ENCODE assay signal across 8 cellular contexts in the genomic region with DNA sequence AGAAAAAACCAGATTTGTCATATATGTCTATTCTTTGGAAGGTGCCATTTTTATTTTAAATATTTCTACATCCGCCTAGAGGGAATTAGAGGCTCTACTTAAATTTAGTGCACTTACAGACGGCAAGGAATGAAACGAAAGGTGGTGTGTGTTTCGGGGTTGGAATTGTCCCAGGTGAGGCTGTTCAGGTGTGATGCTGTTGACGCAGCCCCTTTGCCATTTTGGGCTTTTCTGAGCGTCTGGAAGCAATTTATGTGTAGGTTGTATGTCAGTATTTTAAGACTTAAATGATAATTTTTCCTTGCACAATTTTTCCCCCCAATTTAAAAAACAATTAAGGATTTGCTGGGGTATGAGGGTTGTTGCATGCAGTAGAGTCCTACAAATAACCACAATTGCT. TPM values are rescaled to one million over a fixed set of nuclear protein-coding genes. Genes with fewer than 3 reads are reported as not detected.
A peak's percentile ranks its signal among the peaks of the same experiment; 100 is the strongest.
DNase-seq lines count a peak whose midpoint lies in the region; ATAC-seq and TF ChIP-seq lines count a peak whose summit lies in the region.

No MANE protein-coding gene starts in this region.

- H3K4me1 ChIP-seq in left ventricle myocardium inferior (peaks cover 73% of the 10 kb centered on the region), uterus (peaks cover 3 to 13% of the 10 kb centered on the region in 2 donors)

- peak overlapping the region; percentile 87 for H3K4me3 ChIP-seq in left ventricle myocardium inferior
- peak overlapping the region; percentile 60 for H3K4me3 ChIP-seq in brain microvascular endothelial cell (ENCODE audit: low read depth, low read length)
- peak overlapping the region; percentile 37 to 68 for H3K4me3 ChIP-seq in uterus

- no peaks in the 10 kb centered on the region for H3K36me3 Mint-ChIP-seq in mesothelial cell of epicardium

- no peak overlapping the region for H3K27ac ChIP-seq in left ventricle myocardium inferior (replicated peaks)
- H3K27ac ChIP-seq in brain microvascular endothelial cell: no peak overlapping the region
- H3K27ac ChIP-seq in uterus: peak overlapping the region in 1 of 2 donors; percentile 97

- intact Hi-C loops in left ventricle myocardium inferior (cut with micrococcal nuclease): no loop called here
- intact Hi-C loops in left cardiac atrium (cut with DNase I): no loop called here
- intact Hi-C loops in uterus (cut with DNase I; ENCODE audit: low total_unique reads): no loop called here

- H3K9me3 ChIP-seq in left ventricle myocardium inferior (replicated peaks) (no peaks in the 10 kb centered on the region), uterus (no peaks in the 10 kb centered on the region)

- H3K4me1 Mint-ChIP-seq in mesothelial cell of epicardium: peaks cover 55% of the 10 kb centered on the region

- H3K27me3 Mint-ChIP-seq in mesothelial cell of epicardium (ENCODE audit: low read depth): no peaks in the 10 kb centered on the region

- no peaks in the 10 kb centered on the region for H3K27me3 ChIP-seq in left ventricle myocardium inferior (ENCODE audit: low read depth)
- no peaks in the 10 kb centered on the region for H3K27me3 ChIP-seq in brain microvascular endothelial cell (replicated peaks)
- H3K27me3 ChIP-seq in uterus: no peaks in the 10 kb centered on the region

- in situ Hi-C loops in brain microvascular endothelial cell (cut with HindIII; ENCODE audit: low pct_ligation_motif_present, low sequenced_read_pairs): no loop called here

- TF ChIP-seq CTCF in left ventricle myocardium inferior (IDR thresholded peaks at IDR 0.05; ENCODE audit: borderline replicate concordance) (no peak), brain microvascular endothelial cell (IDR thresholded peaks at IDR 0.05; ENCODE audit: low read depth, low read length, missing control alignments) (no peak), mesothelial cell of epicardium (IDR thresholded peaks at IDR 0.05; ENCODE audit: unreplicated experiment) (no peak), uterus (IDR thresholded peaks at IDR 0.05) (no peak)

- H3K9me3 Mint-ChIP-seq in mesothelial cell of epicardium: no peaks in the 10 kb centered on the region

- H3K36me3 ChIP-seq in left ventricle myocardium inferior (no peaks in the 10 kb centered on the region), brain microvascular endothelial cell (replicated peaks) (no peaks in the 10 kb centered on the region), uterus (no peaks in the 10 kb centered on the region)

- H3K4me3 Mint-ChIP-seq in mesothelial cell of epicardium: peak overlapping the region; percentile 81

- ATAC-seq in left cardiac atrium (no peak), GM18909 (IDR thresholded peaks at IDR 0.05; ENCODE audit: poor library complexity, unreplicated experiment) (no peak), HG03280 (IDR thresholded peaks at IDR 0.05; ENCODE audit: unreplicated experiment) (no peak)

- TF ChIP-seq POLR2A in uterus (IDR thresholded peaks at IDR 0.05): no peak

- DNase-seq in left ventricle myocardium inferior: no peak
- DNase-seq in left cardiac atrium: no peak
- no peak for DNase-seq in brain microvascular endothelial cell
- no peak for DNase-seq in mesothelial cell of epicardium (ENCODE audit: low spot score in 2 of 2, unreplicated experiment in 2 of 2)
- no peak for DNase-seq in uterus
- no peak for DNase-seq in RPMI8226

- peak overlapping the region; percentile 50 for H3K27ac Mint-ChIP-seq in mesothelial cell of epicardium

RNA-seq across cellular contexts. Expression of gene TENT4A, which starts 2.0 kb away (rescaled TPM):
- total RNA-seq in left ventricle myocardium inferior (9.5 TPM), left cardiac atrium (10 to 100 TPM; 12.1 to 14.8 TPM), mesothelial cell of epicardium (38.0 to 46.3 TPM (median 45.7 TPM) in 3 replicates), uterus (10 to 100 TPM; 14.1 to 43.3 (median 27.2) TPM)
